12 cellular contexts compared by ENCODE assay signal in the genomic region with DNA sequence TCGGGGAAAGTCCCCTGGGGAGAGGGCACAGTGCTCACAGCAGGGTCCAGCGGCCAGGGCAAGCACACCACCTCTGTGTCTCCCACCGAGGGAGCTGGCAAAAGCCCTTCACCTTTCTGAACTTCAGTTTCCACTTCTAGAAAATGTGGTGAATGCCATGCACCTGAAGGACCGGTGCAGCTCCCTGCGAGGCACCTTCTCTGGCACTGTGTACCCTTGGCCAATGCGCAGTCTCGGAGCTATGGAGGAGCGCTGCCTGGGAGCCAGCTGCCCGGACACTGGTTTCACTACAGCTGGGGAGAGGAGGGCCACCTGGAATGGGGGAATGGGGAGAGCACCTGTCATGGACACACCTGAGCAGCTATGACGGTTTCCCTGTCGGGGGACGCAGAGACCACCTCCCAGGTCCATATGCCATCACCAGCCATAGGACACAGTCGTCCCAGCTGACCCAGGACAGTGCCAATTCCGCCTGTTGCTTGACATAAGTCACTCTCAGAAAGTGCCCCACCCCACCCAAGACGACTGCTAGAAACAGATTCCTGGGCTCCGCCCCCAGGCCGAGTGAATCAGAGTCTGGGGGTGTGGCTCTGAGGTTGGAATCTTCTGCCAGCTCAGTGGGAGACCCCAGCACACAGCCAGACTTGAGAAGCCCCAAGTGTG. TPM values are rescaled to one million over a fixed set of nuclear protein-coding genes. Genes with fewer than 3 reads are reported as not detected.
DNase-seq lines count a peak whose midpoint lies in the region; TF ChIP-seq lines count a peak whose summit lies in the region.
"Had no signal": no experiment of that assay in that cellular context is flagged by ENCODE, and none has a peak within 500 bp of the region (broad histone marks: within the 10 kb centered on the region; RNA-seq: fewer than 3 reads in every experiment).

No MANE protein-coding gene starts in this region.

- H3K27ac ChIP-seq in spleen, result peak overlapping the region in 1 of 8 donors; percentile 58

- H3K9me3 ChIP-seq in spleen, result peaks cover 0 to 23% (median 7%) of the 10 kb centered on the region in 8 donors

- H3K4me3 ChIP-seq in spleen, result no peak overlapping the region

- no peak for TF ChIP-seq POLR2A in spleen (IDR thresholded peaks at IDR 0.05)

- H3K4me1 ChIP-seq in spleen, result peaks cover 0 to 39% (median 20%) of the 10 kb centered on the region in 6 donors

- CTCF ChIA-PET in activated CD4-positive, alpha-beta memory T cell treated with anti-CD3 and anti-CD28 coated beads, Interleukin-2, amount 10 ng/mL, durations not matched to agents 7 days and 5 days (lab: Charles Lee), result no interaction called here

- H3K27me3 Mint-ChIP-seq in activated CD4-positive, alpha-beta memory T cell treated with anti-CD3 and anti-CD28 coated beads, Interleukin-2, amount 10 ng/mL, durations not matched to agents 7 days and 5 days, result peaks cover 21% of the 10 kb centered on the region

- intact Hi-C loops in cardiac septum (cut with DNase I) (no loop called here), spleen (cut with DNase I; ENCODE audit: low total_unique reads) (no loop called here)

- DNase-seq in activated effector memory CD4-positive, alpha-beta T cell treated with anti-CD3 and anti-CD28 coated beads, Interleukin-2, amount 50 U/mL, for 16 hours, result peak; percentile 69
- no peak for DNase-seq in activated effector memory CD4-positive, alpha-beta T cell treated with Interleukin-2 at 50 U/mL for 16 hours
- DNase-seq in activated CD4-positive, alpha-beta memory T cell treated with anti-CD3 and anti-CD28 coated beads, Interleukin-2, amount 10 ng/mL, durations not matched to agents 7 days and 5 days, result peak; percentile 17
- DNase-seq in cardiac septum (ENCODE audit: low spot score), result peak; percentile 58
- DNase-seq in spleen, result peak; percentile 66
- no peak for DNase-seq in SW 1271 (lab: John Stamatoyannopoulos, UW)
- no peak for DNase-seq in NCI-H187 treated with DMSO at 0.1 percent for 48 hours (lab: John Stamatoyannopoulos, UW)
- no peak for DNase-seq in NCI-H510A treated with DMSO at 0.1 percent for 48 hours (lab: John Stamatoyannopoulos, UW)
- DNase-seq: central memory CD4-positive, alpha-beta T cell; GDM1; NCI-H774; occipital lobe had no signal

- no peaks in the 10 kb centered on the region for H3K36me3 Mint-ChIP-seq in activated CD4-positive, alpha-beta memory T cell treated with anti-CD3 and anti-CD28 coated beads, Interleukin-2, amount 10 ng/mL, durations not matched to agents 7 days and 5 days (ENCODE audit: low read depth)

- peaks cover 9% of the 10 kb centered on the region for H3K4me1 Mint-ChIP-seq in activated CD4-positive, alpha-beta memory T cell treated with anti-CD3 and anti-CD28 coated beads, Interleukin-2, amount 10 ng/mL, durations not matched to agents 7 days and 5 days

- H3K36me3 ChIP-seq in spleen, result no peaks in the 10 kb centered on the region

- H3K9me3 Mint-ChIP-seq in activated CD4-positive, alpha-beta memory T cell treated with anti-CD3 and anti-CD28 coated beads, Interleukin-2, amount 10 ng/mL, durations not matched to agents 7 days and 5 days, result no peaks in the 10 kb centered on the region

- no peak overlapping the region for H3K27ac Mint-ChIP-seq in activated CD4-positive, alpha-beta memory T cell treated with anti-CD3 and anti-CD28 coated beads, Interleukin-2, amount 10 ng/mL, durations not matched to agents 7 days and 5 days

- POLR2A ChIA-PET in activated CD4-positive, alpha-beta memory T cell treated with anti-CD3 and anti-CD28 coated beads, Interleukin-2, amount 10 ng/mL, durations not matched to agents 7 days and 5 days (lab: Charles Lee), result interaction anchor here (1.3 kb wide), 1 partner anchor 20 kb away, joined by 3 read pairs; no protein-coding TSS in a partner anchor

- 74 to 82% (median 78%) methylated on average over 11 to 17 of the region's 17 CpGs for WGBS in spleen, 5 donors

- no peak for TF ChIP-seq CTCF in spleen (IDR thresholded peaks at IDR 0.05 in 8 of 11, conservative IDR thresholded peaks at IDR 0.05 in 3 of 11)

- no peak overlapping the region for H3K4me3 Mint-ChIP-seq in activated CD4-positive, alpha-beta memory T cell treated with anti-CD3 and anti-CD28 coated beads, Interleukin-2, amount 10 ng/mL, durations not matched to agents 7 days and 5 days

- no peaks in the 10 kb centered on the region for H3K27me3 ChIP-seq in spleen (replicated peaks in 1 of 7)

RNA-seq across cellular contexts. Expression of gene RASGEF1A, which starts 16.8 kb away (rescaled TPM):
- total RNA-seq in activated CD4-positive, alpha-beta memory T cell treated with anti-CD3 and anti-CD28 coated beads, Interleukin-2, amount 10 ng/mL, durations not matched to agents 7 days and 5 days, result 1 to 10 TPM; 4.4 to 6.6 TPM
- total RNA-seq in cardiac septum, result 1.0 TPM
- 1 to 10 TPM; 2.5 to 7.1 (median 3.6) TPM for total RNA-seq in spleen
- 1 to 10 TPM; 1.9 to 3.1 (median 2.1) TPM for polyA plus RNA-seq in spleen

Comparison
In these comparisons a context has a peak if more than half of its experiments do, and no peak if none do; other contexts are left out.
1. DNase-seq: peak in activated effector memory CD4-positive, alpha-beta T cell treated with anti-CD3 and anti-CD28 coated beads, Interleukin-2, amount 50 U/mL, for 16 hours (single experiment), activated CD4-positive, alpha-beta memory T cell treated with anti-CD3 and anti-CD28 coated beads, Interleukin-2, amount 10 ng/mL, durations not matched to agents 7 days and 5 days (single experiment), cardiac septum (single experiment) and spleen (single experiment); none in activated effector memory CD4-positive, alpha-beta T cell treated with Interleukin-2 at 50 U/mL for 16 hours (single experiment), SW 1271 (0 of 2), NCI-H187 treated with DMSO at 0.1 percent for 48 hours (single experiment) and NCI-H510A treated with DMSO at 0.1 percent for 48 hours (single experiment).